ENCODE assay signal across 1 cellular context in the genomic region with DNA sequence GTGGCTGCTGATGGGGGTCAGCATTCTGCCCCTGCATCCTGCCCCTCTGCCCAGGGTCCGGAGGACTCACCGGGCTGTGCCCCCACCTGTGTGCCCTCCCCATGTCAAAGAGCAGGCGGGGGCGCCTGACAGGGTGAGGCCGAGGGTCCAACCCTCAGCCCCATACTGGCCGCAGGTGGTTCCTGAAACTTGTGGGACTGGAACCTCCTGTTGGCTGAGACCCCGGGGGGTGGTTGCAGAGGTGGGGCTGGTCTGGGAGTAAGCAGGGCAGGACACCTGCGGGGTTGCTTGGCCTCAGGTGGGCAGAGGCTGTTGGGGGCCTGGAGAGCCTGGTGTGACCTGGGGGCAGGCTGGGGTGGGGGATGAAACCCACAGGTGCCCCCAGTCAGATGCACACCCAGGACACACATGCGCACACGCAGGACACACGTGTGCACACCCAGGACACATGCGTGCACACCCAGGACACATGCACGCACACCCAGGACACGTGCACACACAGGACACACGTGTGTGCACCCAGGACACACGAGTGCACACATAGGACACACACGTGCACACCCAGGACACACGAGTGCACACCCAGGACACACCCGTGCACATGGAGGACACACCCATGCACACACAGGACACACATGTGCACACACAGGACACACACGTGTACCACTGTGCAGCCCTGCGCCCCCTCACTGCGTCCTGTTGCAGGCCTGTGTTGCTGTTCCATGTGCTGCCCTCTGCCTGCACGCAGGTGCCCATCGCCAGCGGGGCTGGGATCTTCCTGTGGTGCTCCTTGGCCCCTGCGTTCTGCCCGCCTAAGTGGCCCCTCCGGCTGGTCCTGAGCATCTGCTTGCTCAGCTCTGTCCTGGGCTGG.
TF ChIP-seq lines count a peak whose summit lies in the region.

No MANE protein-coding gene starts in this region.

TF ChIP-seq in HCT116, 20 proteins besides CTCF, POLR2A, EP300 and RAD21:
- TF ChIP-seq TCF7L2 (IDR thresholded peaks at IDR 0.05; ENCODE audit: borderline replicate concordance, extremely low read depth, insufficient read depth, insufficient read length), result no peak
- TF ChIP-seq, protein P1, sequence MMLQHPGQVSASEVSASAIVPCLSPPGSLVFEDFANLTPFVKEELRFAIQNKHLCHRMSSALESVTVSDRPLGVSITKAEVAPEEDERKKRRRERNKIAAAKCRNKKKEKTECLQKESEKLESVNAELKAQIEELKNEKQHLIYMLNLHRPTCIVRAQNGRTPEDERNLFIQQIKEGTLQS (IDR thresholded peaks at IDR 0.05), result no peak
- no peak for TF ChIP-seq SIN3A (IDR thresholded peaks at IDR 0.05; ENCODE audit: low read depth)
- TF ChIP-seq SRF (IDR thresholded peaks at IDR 0.05; ENCODE audit: low read depth), result no peak
- TF ChIP-seq SP1 (IDR thresholded peaks at IDR 0.05; ENCODE audit: low read depth), result no peak
- TF ChIP-seq YY1 (IDR thresholded peaks at IDR 0.05; ENCODE audit: extremely low read depth, insufficient replicate concordance, low read depth, low read length), result no peak
